Comparison of ENCODE assay signal across 9 cellular contexts in the genomic region with DNA sequence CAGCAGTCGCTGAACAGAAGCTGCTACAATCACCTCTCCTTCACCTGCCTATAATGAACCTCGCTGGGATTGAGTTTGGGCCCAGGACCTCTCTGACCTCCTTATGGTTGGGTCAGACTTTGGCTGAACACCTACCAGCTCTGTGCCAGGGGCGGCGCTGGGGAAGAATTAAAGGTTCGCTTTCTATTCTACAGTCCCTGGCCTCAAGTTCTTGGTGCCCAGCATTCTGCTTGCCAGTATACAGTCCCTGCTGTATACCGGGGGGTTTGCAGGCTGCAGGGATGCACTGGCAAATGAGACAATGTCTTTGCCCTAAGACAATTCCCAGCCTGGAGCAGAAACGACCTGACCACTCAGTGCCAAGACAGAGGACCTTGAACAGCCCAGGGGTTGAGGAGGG. TPM values are rescaled to one million over a fixed set of nuclear protein-coding genes. Genes with fewer than 3 reads are reported as not detected.
DNase-seq lines count a peak whose midpoint lies in the region; ATAC-seq, FAIRE-seq and TF ChIP-seq lines count a peak whose summit lies in the region.
"Had no signal": no experiment of that assay in that cellular context is flagged by ENCODE, and none has a peak within 500 bp of the region (broad histone marks: within the 10 kb centered on the region; RNA-seq: fewer than 3 reads in every experiment).

No MANE protein-coding gene starts in this region.

- no peaks in the 10 kb centered on the region for H3K36me3 Mint-ChIP-seq in nephron (ENCODE audit: low read depth)

- peak overlapping the region; percentile 76 to 83 (median 82) for H3K4me3 Mint-ChIP-seq in nephron

- peaks cover 8% of the 10 kb centered on the region for H3K4me1 Mint-ChIP-seq in nephron

- H3K27ac Mint-ChIP-seq in nephron, result no peak overlapping the region

- H3K27me3 ChIP-seq in bronchial epithelial cell (ENCODE audit: control insufficient read depth, insufficient read depth, low read length), result no peaks in the 10 kb centered on the region

- peak overlapping the region; percentile 71 for H3K4me3 ChIP-seq in Jurkat, Clone E6-1 (ENCODE audit: low read length)
- peak overlapping the region; percentile 73 for H3K4me3 ChIP-seq in bronchial epithelial cell (ENCODE audit: low read depth, low read length)

- H3K9me3 Mint-ChIP-seq in nephron, result no peaks in the 10 kb centered on the region

- no peaks in the 10 kb centered on the region for H3K36me3 ChIP-seq in bronchial epithelial cell (ENCODE audit: control insufficient read depth, insufficient read depth, low read length)

- H3K27ac ChIP-seq in C4-2B, result peak overlapping the region; percentile 74

- DNase-seq in Jurkat, Clone E6-1 (ENCODE audit: low read depth, low spot score), result no peak
- no peak for DNase-seq in bronchial epithelial cell (ENCODE audit: low read depth)
- no peak for DNase-seq in NCI-H1092 (lab: John Stamatoyannopoulos, UW)
- DNase-seq in hepatic stellate cell (ENCODE audit: low spot score), result no peak
- no peak for DNase-seq in stimulated activated CD4-positive, alpha-beta T cell treated with anti-CD3 and anti-CD28 coated beads, Interleukin-4, amount 100 ng/mL, for 24 hours

- no peak for FAIRE-seq in bronchial epithelial cell (lab: Jason Lieb, UNC)
- FAIRE-seq: islet of Langerhans had no signal

- no peak for ATAC-seq in GM21529 (IDR thresholded peaks at IDR 0.05; ENCODE audit: unreplicated experiment)

- no peak for TF ChIP-seq CTCF in C4-2B (conservative IDR thresholded peaks at IDR 0.05)
- no peak for TF ChIP-seq CTCF in bronchial epithelial cell (IDR thresholded peaks at IDR 0.05; ENCODE audit: insufficient read depth, low read length, severe bottlenecking)
- TF ChIP-seq CTCF in nephron (IDR thresholded peaks at IDR 0.05; ENCODE audit: unreplicated experiment in 3 of 3), result no peak

- H3K27me3 Mint-ChIP-seq in nephron (ENCODE audit: low read depth), result peaks cover 26% of the 10 kb centered on the region

RNA-seq across cellular contexts. Expression of gene STRBP, which starts 0.9 kb away (rescaled TPM):
- 73.3 TPM for polyA plus RNA-seq in Jurkat, Clone E6-1 (2012; ENCODE audit: insufficient read depth, insufficient read length)
- 15.0 and 21.6 TPM in 2 replicates for total RNA-seq in bronchial epithelial cell
